Comparison of ENCODE assay signal across 1 cellular context in the genomic region with DNA sequence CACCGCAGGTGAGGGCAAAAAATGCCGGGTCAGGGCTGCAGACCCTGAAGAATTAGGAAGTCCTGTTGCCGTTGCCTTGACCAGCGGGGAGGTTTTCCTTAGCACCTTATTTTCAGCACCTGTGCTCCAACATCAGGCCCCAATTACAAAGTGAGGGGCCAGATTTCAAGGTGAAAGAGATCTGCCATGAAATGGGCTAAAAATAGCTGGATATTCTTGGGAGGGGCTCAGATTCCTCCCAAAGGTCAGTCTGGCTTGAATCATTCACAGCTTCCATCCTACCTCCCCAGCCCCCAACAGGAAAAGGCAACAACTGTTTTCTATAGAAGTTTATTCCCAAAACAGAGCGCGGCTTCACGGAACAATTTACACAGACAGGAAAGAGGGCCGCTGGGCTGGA.
TF ChIP-seq lines count a peak whose summit lies in the region.

No MANE protein-coding gene starts in this region.

TF ChIP-seq in HCT116, 20 proteins besides CTCF, POLR2A, EP300 and RAD21 (continued from another document):
- TF ChIP-seq, protein P1, sequence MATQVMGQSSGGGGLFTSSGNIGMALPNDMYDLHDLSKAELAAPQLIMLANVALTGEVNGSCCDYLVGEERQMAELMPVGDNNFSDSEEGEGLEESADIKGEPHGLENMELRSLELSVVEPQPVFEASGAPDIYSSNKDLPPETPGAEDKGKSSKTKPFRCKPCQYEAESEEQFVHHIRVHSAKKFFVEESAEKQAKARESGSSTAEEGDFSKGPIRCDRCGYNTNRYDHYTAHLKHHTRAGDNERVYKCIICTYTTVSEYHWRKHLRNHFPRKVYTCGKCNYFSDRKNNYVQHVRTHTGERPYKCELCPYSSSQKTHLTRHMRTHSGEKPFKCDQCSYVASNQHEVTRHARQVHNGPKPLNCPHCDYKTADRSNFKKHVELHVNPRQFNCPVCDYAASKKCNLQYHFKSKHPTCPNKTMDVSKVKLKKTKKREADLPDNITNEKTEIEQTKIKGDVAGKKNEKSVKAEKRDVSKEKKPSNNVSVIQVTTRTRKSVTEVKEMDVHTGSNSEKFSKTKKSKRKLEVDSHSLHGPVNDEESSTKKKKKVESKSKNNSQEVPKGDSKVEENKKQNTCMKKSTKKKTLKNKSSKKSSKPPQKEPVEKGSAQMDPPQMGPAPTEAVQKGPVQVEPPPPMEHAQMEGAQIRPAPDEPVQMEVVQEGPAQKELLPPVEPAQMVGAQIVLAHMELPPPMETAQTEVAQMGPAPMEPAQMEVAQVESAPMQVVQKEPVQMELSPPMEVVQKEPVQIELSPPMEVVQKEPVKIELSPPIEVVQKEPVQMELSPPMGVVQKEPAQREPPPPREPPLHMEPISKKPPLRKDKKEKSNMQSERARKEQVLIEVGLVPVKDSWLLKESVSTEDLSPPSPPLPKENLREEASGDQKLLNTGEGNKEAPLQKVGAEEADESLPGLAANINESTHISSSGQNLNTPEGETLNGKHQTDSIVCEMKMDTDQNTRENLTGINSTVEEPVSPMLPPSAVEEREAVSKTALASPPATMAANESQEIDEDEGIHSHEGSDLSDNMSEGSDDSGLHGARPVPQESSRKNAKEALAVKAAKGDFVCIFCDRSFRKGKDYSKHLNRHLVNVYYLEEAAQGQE (IDR thresholded peaks at IDR 0.05; ENCODE audit: low read depth) = no peak
- no peak for TF ChIP-seq EGR1 (IDR thresholded peaks at IDR 0.05; ENCODE audit: low read depth)
- no peak for TF ChIP-seq JUND (IDR thresholded peaks at IDR 0.05)
- TF ChIP-seq, protein P2, sequence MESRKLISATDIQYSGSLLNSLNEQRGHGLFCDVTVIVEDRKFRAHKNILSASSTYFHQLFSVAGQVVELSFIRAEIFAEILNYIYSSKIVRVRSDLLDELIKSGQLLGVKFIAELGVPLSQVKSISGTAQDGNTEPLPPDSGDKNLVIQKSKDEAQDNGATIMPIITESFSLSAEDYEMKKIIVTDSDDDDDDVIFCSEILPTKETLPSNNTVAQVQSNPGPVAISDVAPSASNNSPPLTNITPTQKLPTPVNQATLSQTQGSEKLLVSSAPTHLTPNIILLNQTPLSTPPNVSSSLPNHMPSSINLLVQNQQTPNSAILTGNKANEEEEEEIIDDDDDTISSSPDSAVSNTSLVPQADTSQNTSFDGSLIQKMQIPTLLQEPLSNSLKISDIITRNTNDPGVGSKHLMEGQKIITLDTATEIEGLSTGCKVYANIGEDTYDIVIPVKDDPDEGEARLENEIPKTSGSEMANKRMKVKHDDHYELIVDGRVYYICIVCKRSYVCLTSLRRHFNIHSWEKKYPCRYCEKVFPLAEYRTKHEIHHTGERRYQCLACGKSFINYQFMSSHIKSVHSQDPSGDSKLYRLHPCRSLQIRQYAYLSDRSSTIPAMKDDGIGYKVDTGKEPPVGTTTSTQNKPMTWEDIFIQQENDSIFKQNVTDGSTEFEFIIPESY (IDR thresholded peaks at IDR 0.05; ENCODE audit: extremely low read depth, insufficient replicate concordance, low read length) = no peak
- TF ChIP-seq TCF7L2 (IDR thresholded peaks at IDR 0.05; ENCODE audit: borderline replicate concordance, extremely low read depth, insufficient read depth, insufficient read length) = no peak
- TF ChIP-seq, protein P3, sequence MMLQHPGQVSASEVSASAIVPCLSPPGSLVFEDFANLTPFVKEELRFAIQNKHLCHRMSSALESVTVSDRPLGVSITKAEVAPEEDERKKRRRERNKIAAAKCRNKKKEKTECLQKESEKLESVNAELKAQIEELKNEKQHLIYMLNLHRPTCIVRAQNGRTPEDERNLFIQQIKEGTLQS (IDR thresholded peaks at IDR 0.05) = no peak
- no peak for TF ChIP-seq EZH2 (IDR thresholded peaks at IDR 0.05)
- no peak for TF ChIP-seq ELF1 (IDR thresholded peaks at IDR 0.05; ENCODE audit: borderline replicate concordance, low read depth)
- no peak for TF ChIP-seq SP1 (IDR thresholded peaks at IDR 0.05; ENCODE audit: low read depth)
- TF ChIP-seq, protein P4, sequence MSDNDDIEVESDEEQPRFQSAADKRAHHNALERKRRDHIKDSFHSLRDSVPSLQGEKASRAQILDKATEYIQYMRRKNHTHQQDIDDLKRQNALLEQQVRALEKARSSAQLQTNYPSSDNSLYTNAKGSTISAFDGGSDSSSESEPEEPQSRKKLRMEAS (IDR thresholded peaks at IDR 0.05) = no peak
- no peak for TF ChIP-seq SRF (IDR thresholded peaks at IDR 0.05; ENCODE audit: low read depth)
- TF ChIP-seq SIN3A (IDR thresholded peaks at IDR 0.05; ENCODE audit: low read depth) = no peak
- no peak for TF ChIP-seq ZFX (IDR thresholded peaks at IDR 0.05)
